Comparison of ENCODE assay signal across 8 cellular contexts in the genomic region with DNA sequence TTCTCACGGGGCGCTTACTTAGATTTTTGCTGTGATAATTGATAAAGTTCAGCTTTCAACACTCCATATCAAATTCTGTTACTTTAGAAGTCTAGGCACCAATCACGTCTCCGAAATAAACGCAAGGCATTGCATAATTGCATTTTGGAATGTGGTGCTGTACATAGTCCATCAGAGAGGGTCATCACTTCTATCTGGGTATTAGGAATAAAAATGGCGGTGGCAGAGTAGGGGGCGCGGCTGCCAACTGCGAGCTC. TPM values are rescaled to one million over a fixed set of nuclear protein-coding genes. Genes with fewer than 3 reads are reported as not detected.
DNase-seq lines count a peak whose midpoint lies in the region; ATAC-seq, FAIRE-seq and TF ChIP-seq lines count a peak whose summit lies in the region.

No MANE protein-coding gene starts in this region.

- peak overlapping the region; percentile 25; the same call in 1 of the 2 replicates for H3K4me3 ChIP-seq in BLaER1
- peak overlapping the region; percentile 13; the same call in 1 of the 2 replicates for H3K4me3 ChIP-seq in MG63
- H3K4me3 ChIP-seq in dorsolateral prefrontal cortex = peak overlapping the region; percentile 27 to 97 (median 84)

- peaks cover 64% of the 10 kb centered on the region for H3K4me1 ChIP-seq in BLaER1

- FAIRE-seq in GM19239 (lab: Jason Lieb, UNC) = no peak

- H3K27me3 Mint-ChIP-seq in nephron progenitor cell (ENCODE audit: low read depth, poor library complexity) = no peaks in the 10 kb centered on the region

- H3K36me3 ChIP-seq in BLaER1 = peaks cover 26% of the 10 kb centered on the region
- H3K36me3 ChIP-seq in MG63 = peaks cover 10% of the 10 kb centered on the region; the same call in 1 of the 2 replicates

- H3K4me1 Mint-ChIP-seq in nephron progenitor cell = peaks cover 63% of the 10 kb centered on the region

- H3K9ac ChIP-seq in BLaER1 = no peak overlapping the region

- no peaks in the 10 kb centered on the region for H3K9me3 Mint-ChIP-seq in nephron progenitor cell

- H3K4me3 Mint-ChIP-seq in nephron progenitor cell = peak overlapping the region; percentile 69

- no peak for ATAC-seq in GM21528 (IDR thresholded peaks at IDR 0.05; ENCODE audit: low FRiP score, unreplicated experiment)
- no peak for ATAC-seq in HG03521 (IDR thresholded peaks at IDR 0.05; ENCODE audit: unreplicated experiment)

- intact Hi-C loops in dorsolateral prefrontal cortex (cut with DNase I) = loop anchor here (1.0 to 10.0 kb wide), 4 partner anchors 61 to 171 kb away; partner anchors contain the start of genes GLT8D1 (in 1 of the 2), PBRM1 (in 1 of the 2) and SPCS1 (in 1 of the 2)

- H3K27ac Mint-ChIP-seq in nephron progenitor cell = no peak overlapping the region

- peaks cover 18% of the 10 kb centered on the region for H3K36me3 Mint-ChIP-seq in nephron progenitor cell (ENCODE audit: low read depth)

- peaks cover 53% of the 10 kb centered on the region for H4K20me1 ChIP-seq in BLaER1

- H3K9me3 ChIP-seq in BLaER1 (no peaks in the 10 kb centered on the region), MG63 (no peaks in the 10 kb centered on the region)

- H3K4me2 ChIP-seq in BLaER1 = peak overlapping the region; percentile 95

- H3K27ac ChIP-seq in BLaER1 (no peak overlapping the region), dorsolateral prefrontal cortex (peak overlapping the region in 53 of 59 donors; percentile 3 to 92 (median 75))

- H3K27me3 ChIP-seq in BLaER1 (no peaks in the 10 kb centered on the region), MG63 (no peaks in the 10 kb centered on the region), dorsolateral prefrontal cortex (no peaks in the 10 kb centered on the region)

- TF ChIP-seq CTCF in dorsolateral prefrontal cortex (IDR thresholded peaks at IDR 0.05 in 54 of 56, conservative IDR thresholded peaks at IDR 0.05 in 2 of 56; ENCODE audit: low read depth in 1 of 56, partially characterized antibody in 56 of 56) = peak in 10 of 56 donors; percentile 6 to 41 (median 29)
- no peak for TF ChIP-seq CTCF in nephron progenitor cell (IDR thresholded peaks at IDR 0.05)

- DNase-seq in MG63 = no peak
- no peak for DNase-seq in dorsolateral prefrontal cortex
- no peak for DNase-seq in nephron progenitor cell
- no peak for DNase-seq in GM19239 (ENCODE audit: insufficient read length, low spot score)
- no peak for DNase-seq in OCI-M1 (lab: John Stamatoyannopoulos, UW)

RNA-seq across cellular contexts. Expression of gene UQCC5, which starts 0.4 kb away (rescaled TPM):
- total RNA-seq in MG63 (2014; rRNA removed; shearing (Covaris generic); ENCODE audit: low replicate concordance) = 0.20 TPM in 1 of 2 replicates, not detected in the other
- 10 to 100 TPM in 77 of 120 experiments, 1 to 10 TPM in 43; 4.8 to 19.1 (median 10.9) TPM for total RNA-seq in dorsolateral prefrontal cortex

RNA-seq across cellular contexts. Expression of gene NT5DC2, which starts 2.4 kb away (rescaled TPM):
- total RNA-seq in MG63 (2014; rRNA removed; shearing (Covaris generic); ENCODE audit: low replicate concordance) = 7.2 and 21.5 TPM in 2 replicates
- total RNA-seq in dorsolateral prefrontal cortex = 10 to 100 TPM; 10.8 to 61.6 (median 20.5) TPM

RNA-seq across cellular contexts. Expression of gene STAB1, which starts 40.9 kb away (rescaled TPM):
- not detected in 2 replicates for total RNA-seq in MG63 (2014; rRNA removed; shearing (Covaris generic); ENCODE audit: low replicate concordance)
- 100 to 1,000 TPM in 4 of 120 experiments, 10 to 100 TPM in 113, 1 to 10 TPM in 3; 7.9 to 229 (median 32.7) TPM for total RNA-seq in dorsolateral prefrontal cortex

Comparison
In these comparisons a context has a peak if more than half of its experiments do, and no peak if none do; other contexts are left out.
1. H3K4me3 ChIP-seq: peak in every context shown above with its lines; median percentile 84 in dorsolateral prefrontal cortex; 25 in BLaER1; 13 in MG63.